ENCODE assay signal across 25 cellular contexts in genomic region chr10:24579448-24579847, GRCh38.
DNase-seq lines count a peak whose midpoint lies in the region; ATAC-seq, FAIRE-seq and TF ChIP-seq lines count a peak whose summit lies in the region.
"Had no signal": no experiment of that assay in that cellular context is flagged by ENCODE, and none has a peak within 500 bp of the region (broad histone marks: within the 10 kb centered on the region; RNA-seq: fewer than 3 reads in every experiment).

No MANE protein-coding gene starts in this region.

- H3K36me3 Mint-ChIP-seq in activated naive CD4-positive, alpha-beta T cell treated with anti-CD3 and anti-CD28 coated beads, Interleukin-2, amount 50 U/mL, for 72 hours = no peaks in the 10 kb centered on the region

- FAIRE-seq in A549 (lab: Jason Lieb, UNC) (no peak), H54 (lab: Jason Lieb, UNC) (peak; percentile 50), K562 (lab: Jason Lieb, UNC) (no peak)
- FAIRE-seq: A204.1, D721Med, G401.6, GM12891, GM19239 had no signal

- H3K4me2 ChIP-seq in A549 = no peak overlapping the region
- H3K4me2 ChIP-seq in K562 (ENCODE audit: insufficient read depth, low read length) = no peak overlapping the region
- no peak overlapping the region for H3K4me2 ChIP-seq in neural cell (ENCODE audit: low read length)
- H3K4me2 ChIP-seq: BLaER1 treated with 17β-estradiol and CSF1 and Interleukin-3, amounts not matched to agents 10 nM and 100 nM had no signal

- BruUV-seq in K562 (replicated peaks; lab: Mats Ljungman, UMichigan) = no TSS peak

- POLR2A ChIA-PET in A549 (lab: Yijun Ruan, JAX) = no interaction called here
- POLR2A ChIA-PET in K562 (lab: Yijun Ruan, JAX) = interaction anchor here (0.6 to 1.8 kb wide), 2 partner anchors 10 to 214 kb away, joined by 3 to 12 read pairs; no protein-coding TSS in a partner anchor

- H3K9me3 ChIP-seq in A549 (no peaks in the 10 kb centered on the region), K562 (replicated peaks; ENCODE audit: control insufficient read depth, insufficient read depth, low read depth, low read length) (no peaks in the 10 kb centered on the region), neural cell (ENCODE audit: low read length) (no peaks in the 10 kb centered on the region)
- H3K9me3 ChIP-seq: Caco-2 had no signal

- H3F3A ChIP-seq in neural cell (ENCODE audit: insufficient read depth, low read length, poor library complexity, severe bottlenecking) = no peaks in the 10 kb centered on the region

- peaks cover 6% of the 10 kb centered on the region; the same call in 1 of the 3 replicates for H3K36me3 ChIP-seq in K562 (ENCODE audit: control insufficient read depth, insufficient read depth, low read length)
- peaks cover 6% of the 10 kb centered on the region for H3K36me3 ChIP-seq in neural cell (ENCODE audit: insufficient read depth, low read length)

- ATAC-seq in A549 (no peak; a peak in 1 of 6 replicates), K562 (no peak), Right ventricle myocardium superior (ENCODE audit: poor library complexity) (no peak)
- ATAC-seq in activated naive CD4-positive, alpha-beta T cell treated with anti-CD3 and anti-CD28 coated beads, Interleukin-2, amount 50 U/mL, for 72 hours = no peak
- ATAC-seq: CD8-positive, alpha-beta T cell had no signal

- no peaks in the 10 kb centered on the region for H3K9me3 Mint-ChIP-seq in activated naive CD4-positive, alpha-beta T cell treated with anti-CD3 and anti-CD28 coated beads, Interleukin-2, amount 50 U/mL, for 72 hours
- H3K9me3 Mint-ChIP-seq: CD4-positive, alpha-beta T cell; CD8-positive, alpha-beta T cell had no signal

- no peak for TF ChIP-seq EP300 in A549 (IDR thresholded peaks at IDR 0.05)
- no peak for TF ChIP-seq EP300 in K562 (IDR thresholded peaks at IDR 0.05; ENCODE audit: low read length)
- TF ChIP-seq EP300 in neural cell (conservative IDR thresholded peaks at IDR 0.05; ENCODE audit: poor library complexity, severe bottlenecking) = no peak

- H3K79me2 ChIP-seq in K562 (ENCODE audit: control insufficient read depth, insufficient read depth, low read length) (no peaks in the 10 kb centered on the region), neural cell (replicated peaks; ENCODE audit: insufficient read depth, low read length) (no peaks in the 10 kb centered on the region)

- H3K27ac Mint-ChIP-seq in activated naive CD4-positive, alpha-beta T cell treated with anti-CD3 and anti-CD28 coated beads, Interleukin-2, amount 50 U/mL, for 72 hours = no peak overlapping the region
- H3K27ac Mint-ChIP-seq: B cell; CD4-positive, alpha-beta T cell; CD8-positive, alpha-beta T cell had no signal

- TF ChIP-seq RAD21 in A549 (conservative IDR thresholded peaks at IDR 0.05 in 1 of 2, IDR thresholded peaks at IDR 0.05 in 1 of 2) (no peak), K562 (CRISPR knock-in tag; conservative IDR thresholded peaks at IDR 0.05 in 1 of 2, IDR thresholded peaks at IDR 0.05 in 1 of 2) (no peak), neural cell (conservative IDR thresholded peaks at IDR 0.05) (no peak)

- no peaks in the 10 kb centered on the region for H3K9me2 ChIP-seq in neural cell (ENCODE audit: insufficient read depth, low read length)

- TF ChIP-seq CTCF in A549 (IDR thresholded peaks at IDR 0.05) (no peak), K562 (IDR thresholded peaks at IDR 0.05 in 2 of 3, conservative IDR thresholded peaks at IDR 0.05 in 1 of 3; ENCODE audit: insufficient read depth in 2 of 3, low read depth in 1 of 3, low read length in 3 of 3) (no peak), neural cell (IDR thresholded peaks at IDR 0.05; ENCODE audit: poor library complexity, severe bottlenecking) (no peak)

- WGBS in A549 (ENCODE audit: missing lambda C conversion rate) = 87% methylated on average over 1 of the region's 1 CpG
- 95% methylated on average over 1 of the region's 1 CpG for WGBS in K562 (ENCODE audit: insufficient coverage, low coverage, missing lambda C conversion rate)

- CTCF ChIA-PET in A549 (lab: Yijun Ruan, JAX) = interaction anchor here (1.0 to 1.6 kb wide), 4 partner anchors 17 to 63 kb away, joined by 3 to 7 read pairs (median 4); no protein-coding TSS in a partner anchor
- CTCF ChIA-PET in K562 (lab: Yijun Ruan, JAX; ENCODE audit: low intra/inter-chr PET ratio) = no interaction called here

- H3K4me3 ChIP-seq in A549 = no peak overlapping the region
- no peak overlapping the region for H3K4me3 ChIP-seq in K562
- peak overlapping the region; percentile 8 for H3K4me3 ChIP-seq in neural cell (ENCODE audit: low read length)
- H3K4me3 ChIP-seq: BLaER1 treated with 17β-estradiol and CSF1 and Interleukin-3, amounts not matched to agents 10 nM and 100 nM had no signal

- TF ChIP-seq POLR2A in A549 (IDR thresholded peaks at IDR 0.05; ENCODE audit: low read length) (no peak), H54 (IDR thresholded peaks at IDR 0.05; ENCODE audit: low read depth, low read length) (no peak), K562 (conservative IDR thresholded peaks at IDR 0.05) (no peak)

- no peak overlapping the region for H3K27ac ChIP-seq in A549
- H3K27ac ChIP-seq in K562 (ENCODE audit: extremely low read depth, low read depth, low read length) = no peak overlapping the region
- H3K27ac ChIP-seq in neural cell (ENCODE audit: low read length) = no peak overlapping the region
- H3K27ac ChIP-seq: BLaER1 treated with 17β-estradiol and CSF1 and Interleukin-3, amounts not matched to agents 10 nM and 100 nM; C4-2B had no signal

- DNase-seq in A549 (ENCODE audit: low read depth in 1 of 2, low spot score in 1 of 2) (no peak), H54 (ENCODE audit: insufficient read length, low spot score) (no peak), K562 (ENCODE audit: extremely low read depth in 1 of 4, low spot score in 3 of 4) (no peak), NCI-H69 (lab: John Stamatoyannopoulos, UW) (no peak), Right ventricle myocardium superior (no peak), SKM-1 treated with dmso at 0.1 percent for 144 hours (lab: John Stamatoyannopoulos, UW; ENCODE audit: unreplicated experiment) (no peak)
- DNase-seq in activated naive CD4-positive, alpha-beta T cell treated with anti-CD3 and anti-CD28 coated beads, Interleukin-2, amount 50 U/mL, for 72 hours (ENCODE audit: low spot score in 2 of 2) = no peak
- DNase-seq: 8988T; AML-193; Caco-2; Calu3; CD4-positive, alpha-beta T cell; CD8-positive, alpha-beta T cell; DMS153; DMS79 treated with DMSO at 0.1 percent for 48 hours; GF-D8 had no signal

- H3K27me3 ChIP-seq in K562 (ENCODE audit: control insufficient read depth in 2 of 2, insufficient read depth in 2 of 2, low read length in 2 of 2) (no peaks in the 10 kb centered on the region), neural cell (ENCODE audit: insufficient read depth, low read depth, low read length) (no peaks in the 10 kb centered on the region)
- H3K27me3 ChIP-seq: BLaER1 treated with 17β-estradiol and CSF1 and Interleukin-3, amounts not matched to agents 10 nM and 100 nM had no signal

- intact Hi-C loops in K562 (cut with micrococcal nuclease) (no loop called here), Right ventricle myocardium superior (cut with DNase I) (no loop called here)

- no peak overlapping the region for H3K9ac ChIP-seq in K562 (ENCODE audit: insufficient read depth in 1 of 2, low read depth in 2 of 2, low read length in 2 of 2)
- H3K9ac ChIP-seq in neural cell (ENCODE audit: low read length) = no peak overlapping the region
- H3K9ac ChIP-seq: BLaER1 treated with 17β-estradiol and CSF1 and Interleukin-3, amounts not matched to agents 10 nM and 100 nM had no signal

- in situ Hi-C loops in K562 (cut with MboI) = no loop called here

- H3K4me1 ChIP-seq in A549 (no peaks in the 10 kb centered on the region), K562 (replicated peaks in 1 of 2; ENCODE audit: control insufficient read depth in 2 of 2, insufficient read depth in 2 of 2, low read length in 2 of 2) (peaks cover 0 to 12% of the 10 kb centered on the region in 2 experiments; a peak in 3 of 5 replicates)

- no peak overlapping the region for H2AFZ ChIP-seq in K562 (ENCODE audit: low read depth, low read length)
- H2AFZ ChIP-seq in neural cell (ENCODE audit: low read depth, low read length) = no peak overlapping the region

- H4K20me1 ChIP-seq in K562 (replicated peaks; ENCODE audit: control insufficient read depth, insufficient read depth, low read length) (no peaks in the 10 kb centered on the region), neural cell (ENCODE audit: insufficient read depth) (no peaks in the 10 kb centered on the region)
- H4K20me1 ChIP-seq: BLaER1 treated with 17β-estradiol and CSF1 and Interleukin-3, amounts not matched to agents 10 nM and 100 nM had no signal

- H3K9me1 ChIP-seq in K562 (ENCODE audit: control insufficient read depth, insufficient read depth, low read length) = no peaks in the 10 kb centered on the region

TF ChIP-seq in A549, 52 proteins besides CTCF, POLR2A, EP300 and RAD21 (continues in another document):
- TF ChIP-seq ESRRA (IDR thresholded peaks at IDR 0.05; ENCODE audit: borderline replicate concordance, low read length) = no peak
- no peak for TF ChIP-seq KDM5A (IDR thresholded peaks at IDR 0.05)
- TF ChIP-seq RNF2 (IDR thresholded peaks at IDR 0.05; ENCODE audit: borderline replicate concordance, low read depth) = no peak
- TF ChIP-seq MAFK (IDR thresholded peaks at IDR 0.05; ENCODE audit: partially characterized antibody) = peak; percentile 58

TF ChIP-seq in K562, 482 proteins besides CTCF, POLR2A, EP300 and RAD21 (continues in another document):
- TF ChIP-seq C11orf30 (IDR thresholded peaks at IDR 0.05; ENCODE audit: low read depth) (peak; percentile 63; the same call in 1 of the 2 replicates), ZNF316 (IDR thresholded peaks at IDR 0.05) (peak; percentile 84), NR4A1 (CRISPR knock-in tag; IDR thresholded peaks at IDR 0.05) (no peak), NR4A1 (tag; IDR thresholded peaks at IDR 0.05) (no peak), POU5F1 (IDR thresholded peaks at IDR 0.05; ENCODE audit: borderline replicate concordance, low read depth, low read length, partially characterized antibody) (no peak), ATF1 (CRISPR knock-in tag; IDR thresholded peaks at IDR 0.05) (no peak), ATF1 (tag; IDR thresholded peaks at IDR 0.05) (no peak), ARID2 (IDR thresholded peaks at IDR 0.05) (no peak)

TF ChIP-seq in neural cell, 6 proteins besides CTCF, POLR2A, EP300 and RAD21 (continues in another document):
- no peak for TF ChIP-seq MXI1 (conservative IDR thresholded peaks at IDR 0.05; ENCODE audit: poor library complexity, severe bottlenecking)
- no peak for TF ChIP-seq EZH2 (IDR thresholded peaks at IDR 0.05; ENCODE audit: borderline replicate concordance, insufficient read depth, low read length, poor library complexity, severe bottlenecking)
- no peak for TF ChIP-seq POLR2AphosphoS5 (IDR thresholded peaks at IDR 0.05)
- TF ChIP-seq SMC3 (conservative IDR thresholded peaks at IDR 0.05; ENCODE audit: poor library complexity) = no peak
- no peak for TF ChIP-seq TAF1 (IDR thresholded peaks at IDR 0.05; ENCODE audit: low read depth)

Comparison
In these comparisons a context has a peak if more than half of its experiments do, and no peak if none do; other contexts are left out.
1. Of the 35 proteins assayed by ChIP-seq in both K562 and A549: peak only in K562: none; only in A549: MAFK; in both: none; in neither: 34.